Comparison of ENCODE assay signal across 9 cellular contexts in the genomic region with DNA sequence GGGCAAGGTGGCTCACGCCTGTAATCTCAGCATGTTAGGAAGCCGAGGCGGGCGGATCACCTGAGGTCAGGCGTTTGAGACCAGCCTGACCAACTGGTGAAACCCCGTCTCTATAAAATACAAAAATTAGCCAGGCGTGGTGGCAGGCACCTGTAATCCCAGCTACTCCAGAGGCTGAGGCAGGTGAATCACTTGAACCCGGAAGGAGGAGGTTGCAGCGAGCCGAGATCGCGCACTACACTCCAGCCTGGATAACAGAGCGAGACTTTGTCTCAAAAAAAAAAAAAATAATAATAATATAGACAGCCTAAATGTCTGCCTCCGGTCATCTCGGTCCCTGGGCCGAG. TPM values are rescaled to one million over a fixed set of nuclear protein-coding genes. Genes with fewer than 3 reads are reported as not detected.
DNase-seq lines count a peak whose midpoint lies in the region; ATAC-seq and TF ChIP-seq lines count a peak whose summit lies in the region.
"Not testable (repeated sequence)": the region's sequence is repeated elsewhere in the genome, so short reads cannot be mapped to it uniquely, and the experiment has no call there.
"Had no signal": no experiment of that assay in that cellular context is flagged by ENCODE, and none has a peak within 500 bp of the region (broad histone marks: within the 10 kb centered on the region; RNA-seq: fewer than 3 reads in every experiment).

No MANE protein-coding gene starts in this region.

- not testable (repeated sequence) for TF ChIP-seq POLR2A in ovary (IDR thresholded peaks at IDR 0.05); testis (IDR thresholded peaks at IDR 0.05)

- peak in 1 of 2 donors; percentile 3 for ATAC-seq in CD4-positive, CD25-positive, alpha-beta regulatory T cell (ENCODE audit: low read depth in 2 of 2)
- peak; percentile 59 for ATAC-seq in left colon

- H3K36me3 Mint-ChIP-seq in CD4-positive, CD25-positive, alpha-beta regulatory T cell = not testable (repeated sequence)
- peaks cover 24% of the 10 kb centered on the region for H3K36me3 Mint-ChIP-seq in T-helper 1 cell treated with Interleukin-12 subunit alpha and Interleukin-12 subunit beta and Interleukin-4 antibody, amounts not matched to agents 30 μg/mL and 1 μg/mL, for 36 hours (ENCODE audit: low read depth)

- H3K9ac ChIP-seq in HUES48 (ENCODE audit: low read depth, low read length) (peak overlapping the region; percentile 95), adipocyte (ENCODE audit: low read length) (peak overlapping the region; percentile 94)

- H3K27ac ChIP-seq in CD4-positive, CD25-positive, alpha-beta regulatory T cell (ENCODE audit: insufficient read depth, low read length, poor library complexity, severe bottlenecking) = peak overlapping the region; percentile 95
- H3K27ac ChIP-seq in HUES48 (ENCODE audit: low read depth, low read length) (peak overlapping the region; percentile 93), epithelial cell of prostate (peak overlapping the region; percentile 94), ovary (peak overlapping the region; percentile 62 to 90), testis (peak overlapping the region; percentile 87 to 97)

- not testable (repeated sequence) for H3K36me3 ChIP-seq in CD4-positive, CD25-positive, alpha-beta regulatory T cell (ENCODE audit: control insufficient read depth, insufficient read depth, low read length); HUES48 (ENCODE audit: control insufficient read depth, insufficient read depth, low read length); adipocyte (ENCODE audit: control insufficient read depth, insufficient read depth, low read length, severe bottlenecking); ovary; testis (ENCODE audit: low read depth, missing control alignments)

- H3K27me3 Mint-ChIP-seq in CD4-positive, CD25-positive, alpha-beta regulatory T cell; T-helper 1 cell treated with Interleukin-12 subunit alpha and Interleukin-12 subunit beta and Interleukin-4 antibody, amounts not matched to agents 30 μg/mL and 1 μg/mL, for 36 hours (ENCODE audit: low read depth): not testable (repeated sequence)

- peaks cover 28 to 45% (median 36%) of the 10 kb centered on the region in 4 donors for H3K4me1 Mint-ChIP-seq in CD4-positive, CD25-positive, alpha-beta regulatory T cell
- peaks cover 30% of the 10 kb centered on the region for H3K4me1 Mint-ChIP-seq in T-helper 1 cell treated with Interleukin-12 subunit alpha and Interleukin-12 subunit beta and Interleukin-4 antibody, amounts not matched to agents 30 μg/mL and 1 μg/mL, for 36 hours (ENCODE audit: low read depth)

- intact Hi-C loops in left colon (cut with DNase I, micrococcal nuclease) (loop anchor here in 1 of 2 donors (5.0 kb wide), 1 partner anchor 175 kb away; no protein-coding TSS in a partner anchor), ovary (cut with DNase I) (loop anchor here in 2 of 4 donors (5.0 to 10.0 kb wide), 2 partner anchors 357 to 360 kb away; no protein-coding TSS in a partner anchor)
- intact Hi-C loops in testis (cut with DNase I; ENCODE audit: low total_unique reads) = not testable (repeated sequence)

- DNase-seq in CD4-positive, CD25-positive, alpha-beta regulatory T cell; adipocyte (ENCODE audit: low read depth); epithelial cell of prostate (ENCODE audit: low read depth, low spot score); ovary; testis: not testable (repeated sequence)
- DNase-seq in left colon = peak; percentile 55 to 57

- H3K9me3 ChIP-seq in CD4-positive, CD25-positive, alpha-beta regulatory T cell (ENCODE audit: control insufficient read depth in 2 of 2, low read length in 2 of 2); HUES48 (ENCODE audit: control insufficient read depth, insufficient read depth, low read length); adipocyte (ENCODE audit: control insufficient read depth, low read length); ovary; testis: not testable (repeated sequence)

- peak overlapping the region; percentile 90 for H3K4me3 ChIP-seq in CD4-positive, CD25-positive, alpha-beta regulatory T cell (ENCODE audit: low read depth, low read length)
- H3K4me3 ChIP-seq in HUES48 (ENCODE audit: low read depth, low read length) = peak overlapping the region; percentile 91
- H3K4me3 ChIP-seq in adipocyte (ENCODE audit: low read length) = peak overlapping the region; percentile 83
- peak overlapping the region; percentile 82 for H3K4me3 ChIP-seq in ovary
- H3K4me3 ChIP-seq in testis = peak overlapping the region; percentile 79 to 89

- peaks cover 32% of the 10 kb centered on the region for H3K4me1 ChIP-seq in CD4-positive, CD25-positive, alpha-beta regulatory T cell (ENCODE audit: control insufficient read depth, insufficient read depth, low read length, poor library complexity, severe bottlenecking)
- not testable (repeated sequence) for H3K4me1 ChIP-seq in HUES48 (ENCODE audit: control insufficient read depth, insufficient read depth, low read length); ovary (ENCODE audit: insufficient read depth)
- peaks cover 32% of the 10 kb centered on the region for H3K4me1 ChIP-seq in adipocyte (ENCODE audit: control insufficient read depth, insufficient read depth, low read length)
- peaks cover 22% of the 10 kb centered on the region for H3K4me1 ChIP-seq in testis

- not testable (repeated sequence) for H3K27me3 ChIP-seq in CD4-positive, CD25-positive, alpha-beta regulatory T cell (ENCODE audit: control insufficient read depth, insufficient read depth, low read length); HUES48 (ENCODE audit: control insufficient read depth, insufficient read depth, low read length); adipocyte (replicated peaks; ENCODE audit: control insufficient read depth, insufficient read depth, low read length); ovary; testis

- H3K4me3 Mint-ChIP-seq in CD4-positive, CD25-positive, alpha-beta regulatory T cell = peak overlapping the region; percentile 91 to 99 (median 96)
- peak overlapping the region; percentile 93 for H3K4me3 Mint-ChIP-seq in T-helper 1 cell treated with Interleukin-12 subunit alpha and Interleukin-12 subunit beta and Interleukin-4 antibody, amounts not matched to agents 30 μg/mL and 1 μg/mL, for 36 hours

- not testable (repeated sequence) for TF ChIP-seq EP300 in ovary (IDR thresholded peaks at IDR 0.05)

- TF ChIP-seq CTCF in ovary (IDR thresholded peaks at IDR 0.05); testis (IDR thresholded peaks at IDR 0.05): not testable (repeated sequence)

- peak overlapping the region; percentile 98 for H3K27ac Mint-ChIP-seq in CD4-positive, CD25-positive, alpha-beta regulatory T cell
- H3K27ac Mint-ChIP-seq in T-helper 1 cell treated with Interleukin-12 subunit alpha and Interleukin-12 subunit beta and Interleukin-4 antibody, amounts not matched to agents 30 μg/mL and 1 μg/mL, for 36 hours = peak overlapping the region; percentile 92

- 9 to 35% (median 12%) methylated on average over 16 of the region's 16 CpGs for WGBS in ovary, 3 donors
- WGBS in testis, 2 donors = 2 to 13% methylated on average over 16 of the region's 16 CpGs

- H3K9me3 Mint-ChIP-seq in CD4-positive, CD25-positive, alpha-beta regulatory T cell; T-helper 1 cell treated with Interleukin-12 subunit alpha and Interleukin-12 subunit beta and Interleukin-4 antibody, amounts not matched to agents 30 μg/mL and 1 μg/mL, for 36 hours: not testable (repeated sequence)

RNA-seq across cellular contexts. Expression of gene NEK9, which starts 0.6 kb away (rescaled TPM):
- 58.4 TPM for total RNA-seq in CD4-positive, CD25-positive, alpha-beta regulatory T cell
- 10 to 100 TPM; 10.8 to 14.4 (median 12.6) TPM for polyA plus RNA-seq in CD4-positive, CD25-positive, alpha-beta regulatory T cell
- total RNA-seq in left colon = 10 to 100 TPM; 44.8 to 47.6 TPM
- total RNA-seq in ovary = 100 to 1,000 TPM in 4 of 7 donors, 10 to 100 TPM in 3; 58.1 to 140 (median 117) TPM
- polyA plus RNA-seq in ovary = 100 to 1,000 TPM in 1 of 2 donors, 10 to 100 TPM in 1; 57.0 to 105 TPM
- total RNA-seq in testis = 100 to 1,000 TPM; 120 to 125 TPM
- polyA plus RNA-seq in testis (ENCODE audit: insufficient read depth, low read depth, low replicate concordance) = 86.6 TPM

RNA-seq across cellular contexts. Expression of gene TMED10, which starts 49.0 kb away (rescaled TPM):
- 128 TPM for total RNA-seq in CD4-positive, CD25-positive, alpha-beta regulatory T cell
- 100 to 1,000 TPM; 238 to 265 (median 250) TPM for polyA plus RNA-seq in CD4-positive, CD25-positive, alpha-beta regulatory T cell
- 100 to 1,000 TPM; 333 to 360 TPM for total RNA-seq in left colon
- 100 to 1,000 TPM; 172 to 446 (median 287) TPM for total RNA-seq in ovary
- polyA plus RNA-seq in ovary = 100 to 1,000 TPM; 164 to 315 TPM
- total RNA-seq in testis = 100 to 1,000 TPM; 255 to 334 TPM
- polyA plus RNA-seq in testis (ENCODE audit: insufficient read depth, low read depth, low replicate concordance) = 417 TPM

RNA-seq across cellular contexts. Expression of gene ZC2HC1C, which starts 58.0 kb away (rescaled TPM):
- 0.99 TPM for total RNA-seq in CD4-positive, CD25-positive, alpha-beta regulatory T cell
- under 1 TPM in 3 of 4 donors, not detected in 1; 0.49 to 0.95 (median 0.81) TPM for polyA plus RNA-seq in CD4-positive, CD25-positive, alpha-beta regulatory T cell
- total RNA-seq in left colon (1 to 10 TPM; 3.9 to 4.8 TPM), ovary (1 to 10 TPM in 4 of 7 donors, under 1 TPM in 3; 0.66 to 9.2 (median 1.3) TPM), testis (10 to 100 TPM; 35.2 to 63.5 TPM)
- polyA plus RNA-seq in ovary (1 to 10 TPM in 1 of 2 donors, under 1 TPM in 1; 0.46 to 2.6 TPM), testis (ENCODE audit: insufficient read depth, low read depth, low replicate concordance) (233 TPM)
- total RNA-seq: HT1080 had no signal
